ENCODE assay signal across 17 cellular contexts in the genomic region with DNA sequence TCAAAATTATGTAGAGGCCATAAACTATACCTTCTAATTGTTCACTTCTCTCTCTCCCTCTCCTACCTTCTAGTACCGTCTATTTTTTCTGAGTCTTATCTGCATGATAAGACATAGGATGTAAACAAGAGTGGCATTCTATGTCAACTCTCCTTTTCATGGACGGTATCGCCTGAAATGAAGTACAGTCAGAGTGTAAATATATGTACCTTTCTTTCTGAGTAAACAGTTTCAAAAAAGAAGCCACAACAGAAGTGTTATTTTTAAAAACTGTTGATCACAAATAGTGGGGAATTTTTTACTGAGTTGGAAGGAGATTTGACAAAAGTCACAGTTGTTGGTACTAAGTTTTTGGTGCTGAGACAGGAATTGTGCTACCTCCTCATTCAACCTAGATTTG.
DNase-seq lines count a peak whose midpoint lies in the region; ATAC-seq and TF ChIP-seq lines count a peak whose summit lies in the region.
"Had no signal": no experiment of that assay in that cellular context is flagged by ENCODE, and none has a peak within 500 bp of the region (broad histone marks: within the 10 kb centered on the region; RNA-seq: fewer than 3 reads in every experiment).

No MANE protein-coding gene starts in this region.

- no peak overlapping the region for H3K4me3 ChIP-seq in GM12865 (ENCODE audit: low read depth, low read length)
- H3K4me3 ChIP-seq: K562, SJSA1 had no signal

- TF ChIP-seq CTCF in GM12865 (IDR thresholded peaks at IDR 0.05; ENCODE audit: insufficient read depth, low read depth, low read length, missing control alignments) (no peak), HFFc6 (IDR thresholded peaks at IDR 0.05) (no peak), mesothelial cell of epicardium (IDR thresholded peaks at IDR 0.05; ENCODE audit: unreplicated experiment) (no peak), chondrocyte (IDR thresholded peaks at IDR 0.05) (no peak)

- H3K4me3 Mint-ChIP-seq in HFFc6, result no peak overlapping the region
- no peak overlapping the region for H3K4me3 Mint-ChIP-seq in mesothelial cell of epicardium
- no peak overlapping the region for H3K4me3 Mint-ChIP-seq in chondrocyte (ENCODE audit: unreplicated experiment)
- H3K4me3 Mint-ChIP-seq: CD4-positive, alpha-beta T cell had no signal

- H3K4me1 Mint-ChIP-seq in HFFc6 (ENCODE audit: low read depth), result peaks cover 90% of the 10 kb centered on the region
- peaks cover 63% of the 10 kb centered on the region for H3K4me1 Mint-ChIP-seq in mesothelial cell of epicardium
- peaks cover 39% of the 10 kb centered on the region for H3K4me1 Mint-ChIP-seq in chondrocyte (ENCODE audit: low read depth)

- DNase-seq in GM12865 (ENCODE audit: low read depth) (peak; percentile 18), HFFc6 (no peak), mesothelial cell of epicardium (ENCODE audit: low spot score in 2 of 2, unreplicated experiment in 2 of 2) (no peak), chondrocyte (ENCODE audit: low spot score) (no peak), activated gamma-delta T cell treated with Interleukin-2 at 50 U/mL for 16 hours (no peak), DMS153 (lab: John Stamatoyannopoulos, UW) (no peak)
- DNase-seq in activated T-cell treated with anti-CD3 and anti-CD28 coated beads, Interleukin-2, amount 50 U/mL, for 1 hour, result no peak
- DNase-seq: ACHN; CD4-positive, alpha-beta T cell; NCI-H1092; NCI-H1694; NCI-H345; NCI-H69; SW 1271 had no signal

- H3K36me3 Mint-ChIP-seq in HFFc6 (ENCODE audit: low read depth) (peaks cover 16% of the 10 kb centered on the region), mesothelial cell of epicardium (no peaks in the 10 kb centered on the region), chondrocyte (ENCODE audit: low read depth) (no peaks in the 10 kb centered on the region)

- peak; percentile 56 for ATAC-seq in HG03565 (IDR thresholded peaks at IDR 0.05; ENCODE audit: unreplicated experiment)
- ATAC-seq: K562 had no signal

- no peaks in the 10 kb centered on the region for H3K9me3 Mint-ChIP-seq in HFFc6
- no peaks in the 10 kb centered on the region for H3K9me3 Mint-ChIP-seq in mesothelial cell of epicardium
- H3K9me3 Mint-ChIP-seq in chondrocyte (ENCODE audit: low read depth), result no peaks in the 10 kb centered on the region
- H3K9me3 Mint-ChIP-seq: CD4-positive, alpha-beta T cell had no signal

- H3K27me3 Mint-ChIP-seq in HFFc6 (ENCODE audit: insufficient read depth) (no peaks in the 10 kb centered on the region), mesothelial cell of epicardium (ENCODE audit: low read depth) (no peaks in the 10 kb centered on the region), chondrocyte (ENCODE audit: low read depth) (no peaks in the 10 kb centered on the region)
- H3K27me3 Mint-ChIP-seq: CD4-positive, alpha-beta T cell had no signal

- H3K27ac Mint-ChIP-seq in HFFc6 (peak overlapping the region; percentile 29; the same call in 1 of the 2 replicates), mesothelial cell of epicardium (peak overlapping the region; percentile 22), chondrocyte (ENCODE audit: unreplicated experiment) (no peak overlapping the region)
- H3K27ac Mint-ChIP-seq: CD4-positive, alpha-beta T cell had no signal
